11 cellular contexts compared by ENCODE assay signal in genomic region chr1:42737257-42737656, GRCh38. TPM values are rescaled to one million over a fixed set of nuclear protein-coding genes. Genes with fewer than 3 reads are reported as not detected.
A peak's percentile ranks its signal among the peaks of the same experiment; 100 is the strongest.
DNase-seq lines count a peak whose midpoint lies in the region; ATAC-seq and TF ChIP-seq lines count a peak whose summit lies in the region.
"Had no signal": no experiment of that assay in that cellular context is flagged by ENCODE, and none has a peak within 500 bp of the region (broad histone marks: within the 10 kb centered on the region; RNA-seq: fewer than 3 reads in every experiment).

No MANE protein-coding gene starts in this region.

- H3K27ac Mint-ChIP-seq in neural progenitor cell = peak overlapping the region; percentile 22
- no peak overlapping the region; the same call in 1 of the 2 replicates for H3K27ac Mint-ChIP-seq in GM23338
- no peak overlapping the region for H3K27ac Mint-ChIP-seq in nephron progenitor cell
- H3K27ac Mint-ChIP-seq: natural killer cell treated with Interleukin-12 subunit alpha and Interleukin-12 subunit beta and Interleukin-15 and Interleukin-18, amount 100 ng/mL, for 72 hours had no signal

- H3K4me3 ChIP-seq in brain microvascular endothelial cell (ENCODE audit: low read depth, low read length) (no peak overlapping the region), neural progenitor cell (no peak overlapping the region), GM23338 (no peak overlapping the region), smooth muscle cell (no peak overlapping the region)

- H3K9ac ChIP-seq in neural progenitor cell = no peak overlapping the region
- H3K9ac ChIP-seq in smooth muscle cell (ENCODE audit: low read depth) = no peak overlapping the region

- H3K79me2 ChIP-seq in neural progenitor cell (ENCODE audit: low read depth) (no peaks in the 10 kb centered on the region), GM23338 (replicated peaks; ENCODE audit: insufficient read depth) (no peaks in the 10 kb centered on the region), smooth muscle cell (ENCODE audit: low read depth) (no peaks in the 10 kb centered on the region)

- peaks cover 29% of the 10 kb centered on the region for H3K4me1 Mint-ChIP-seq in neural progenitor cell
- peaks cover 35% of the 10 kb centered on the region for H3K4me1 Mint-ChIP-seq in GM23338
- peaks cover 54% of the 10 kb centered on the region for H3K4me1 Mint-ChIP-seq in nephron progenitor cell

- peaks cover 23% of the 10 kb centered on the region for H3F3A ChIP-seq in neural progenitor cell (ENCODE audit: low read depth)
- H3F3A ChIP-seq in GM23338 (replicated peaks; ENCODE audit: low read depth) = no peaks in the 10 kb centered on the region
- H3F3A ChIP-seq in smooth muscle cell (ENCODE audit: low read depth) = peaks cover 7% of the 10 kb centered on the region

- ATAC-seq in GM23338 = no peak
- ATAC-seq: natural killer cell treated with Interleukin-12 subunit alpha and Interleukin-12 subunit beta and Interleukin-15 and Interleukin-18, amount 100 ng/mL, for 72 hours had no signal

- 89% methylated on average over 5 of the region's 5 CpGs for WGBS in smooth muscle cell (ENCODE audit: low lambda C conversion rate)

- H3K27ac ChIP-seq in brain microvascular endothelial cell (no peak overlapping the region), neural progenitor cell (no peak overlapping the region), GM23338 (ENCODE audit: low read depth) (no peak overlapping the region), smooth muscle cell (ENCODE audit: low read depth) (no peak overlapping the region)

- H3K9me2 ChIP-seq in GM23338 (ENCODE audit: insufficient read depth) = no peaks in the 10 kb centered on the region

- H3K36me3 ChIP-seq in brain microvascular endothelial cell (replicated peaks) (no peaks in the 10 kb centered on the region), neural progenitor cell (no peaks in the 10 kb centered on the region), GM23338 (ENCODE audit: insufficient read depth) (no peaks in the 10 kb centered on the region), smooth muscle cell (ENCODE audit: low read depth) (no peaks in the 10 kb centered on the region)

- H3K27me3 ChIP-seq in brain microvascular endothelial cell (replicated peaks) (no peaks in the 10 kb centered on the region), neural progenitor cell (no peaks in the 10 kb centered on the region), GM23338 (ENCODE audit: insufficient read depth) (no peaks in the 10 kb centered on the region), smooth muscle cell (ENCODE audit: low read depth) (no peaks in the 10 kb centered on the region)

- H3K9me3 ChIP-seq in neural progenitor cell (ENCODE audit: low read depth) = no peaks in the 10 kb centered on the region
- H3K9me3 ChIP-seq in smooth muscle cell (replicated peaks; ENCODE audit: low read depth) = no peaks in the 10 kb centered on the region

- H3K4me3 Mint-ChIP-seq in neural progenitor cell (no peak overlapping the region), GM23338 (no peak overlapping the region), nephron progenitor cell (no peak overlapping the region)
- H3K4me3 Mint-ChIP-seq: natural killer cell treated with Interleukin-12 subunit alpha and Interleukin-12 subunit beta and Interleukin-15 and Interleukin-18, amount 100 ng/mL, for 72 hours had no signal

- peaks cover 21% of the 10 kb centered on the region for H3K4me1 ChIP-seq in neural progenitor cell
- peaks cover 22% of the 10 kb centered on the region for H3K4me1 ChIP-seq in GM23338 (ENCODE audit: insufficient read depth)
- H3K4me1 ChIP-seq in smooth muscle cell (ENCODE audit: low read depth) = peaks cover 16% of the 10 kb centered on the region

- H4K20me1 ChIP-seq in neural progenitor cell (ENCODE audit: low read depth) = no peaks in the 10 kb centered on the region
- no peaks in the 10 kb centered on the region for H4K20me1 ChIP-seq in GM23338 (replicated peaks; ENCODE audit: insufficient read depth)
- H4K20me1 ChIP-seq in smooth muscle cell (ENCODE audit: low read depth) = no peaks in the 10 kb centered on the region

- DNase-seq in GM10266 (ENCODE audit: extremely low spot score) (peak; percentile 56), NAMALWA (ENCODE audit: low spot score) (peak; percentile 32), brain microvascular endothelial cell (no peak), neural progenitor cell (ENCODE audit: low spot score) (no peak), GM23338 (ENCODE audit: low spot score) (no peak), nephron progenitor cell (no peak), foreskin melanocyte (no peak), smooth muscle cell (lab: John Stamatoyannopoulos, UW; ENCODE audit: unreplicated experiment) (no peak)
- DNase-seq: activated CD8-positive, alpha-beta memory T cell treated with anti-CD3 and anti-CD28 coated beads, Interleukin-2, amount 50 U/mL, for 48 hours had no signal

- in situ Hi-C loops in brain microvascular endothelial cell (cut with HindIII; ENCODE audit: low pct_ligation_motif_present, low sequenced_read_pairs) = no loop called here

- TF ChIP-seq CTCF in GM10266 (IDR thresholded peaks at IDR 0.05; ENCODE audit: control insufficient read depth, insufficient read depth, low read depth, missing control alignments) (peak; percentile 20), brain microvascular endothelial cell (IDR thresholded peaks at IDR 0.05; ENCODE audit: low read depth, low read length, missing control alignments) (peak; percentile 19), neural progenitor cell (IDR thresholded peaks at IDR 0.05) (no peak), GM23338 (conservative IDR thresholded peaks at IDR 0.05; ENCODE audit: low read depth in 2 of 2) (no peak), nephron progenitor cell (IDR thresholded peaks at IDR 0.05) (no peak), smooth muscle cell (IDR thresholded peaks at IDR 0.05; ENCODE audit: borderline replicate concordance, insufficient read depth, poor library complexity, severe bottlenecking) (no peak)

- H3K27me3 Mint-ChIP-seq in neural progenitor cell (ENCODE audit: insufficient read depth, low read depth) = peaks cover 10% of the 10 kb centered on the region
- peaks cover 12% of the 10 kb centered on the region for H3K27me3 Mint-ChIP-seq in GM23338 (ENCODE audit: insufficient read depth, low read depth, poor library complexity)
- peaks cover 2% of the 10 kb centered on the region for H3K27me3 Mint-ChIP-seq in nephron progenitor cell (ENCODE audit: low read depth, poor library complexity)
- H3K27me3 Mint-ChIP-seq: natural killer cell treated with Interleukin-12 subunit alpha and Interleukin-12 subunit beta and Interleukin-15 and Interleukin-18, amount 100 ng/mL, for 72 hours had no signal

- no peak overlapping the region for H3K4me2 ChIP-seq in neural progenitor cell
- no peak overlapping the region for H3K4me2 ChIP-seq in GM23338
- H3K4me2 ChIP-seq in smooth muscle cell = no peak overlapping the region

- H3K9me3 Mint-ChIP-seq in neural progenitor cell (peaks cover 3% of the 10 kb centered on the region), GM23338 (no peaks in the 10 kb centered on the region), nephron progenitor cell (no peaks in the 10 kb centered on the region)
- H3K9me3 Mint-ChIP-seq: natural killer cell treated with Interleukin-12 subunit alpha and Interleukin-12 subunit beta and Interleukin-15 and Interleukin-18, amount 100 ng/mL, for 72 hours had no signal

- H3K36me3 Mint-ChIP-seq in neural progenitor cell (no peaks in the 10 kb centered on the region), GM23338 (ENCODE audit: low read depth) (peaks cover 2% of the 10 kb centered on the region; the same call in 1 of the 3 replicates), nephron progenitor cell (ENCODE audit: low read depth) (no peaks in the 10 kb centered on the region)
- H3K36me3 Mint-ChIP-seq: natural killer cell treated with Interleukin-12 subunit alpha and Interleukin-12 subunit beta and Interleukin-15 and Interleukin-18, amount 100 ng/mL, for 72 hours had no signal

- H2AFZ ChIP-seq in neural progenitor cell (replicated peaks) (no peak overlapping the region), GM23338 (no peak overlapping the region), smooth muscle cell (ENCODE audit: low read depth) (no peak overlapping the region)

TF ChIP-seq in GM23338, 12 proteins besides CTCF, POLR2A, EP300 and RAD21 (continues in another document):
- no peak for TF ChIP-seq STAT1 (IDR thresholded peaks at IDR 0.05; ENCODE audit: unreplicated experiment)

RNA-seq across cellular contexts. Expression of gene CLDN19, which starts 2.8 kb away (rescaled TPM):
- total RNA-seq in neural progenitor cell (ENCODE audit: low replicate concordance) (0.19 and 2.3 TPM in 2 replicates), smooth muscle cell (0.67 and 1.0 TPM in 2 replicates)
- total RNA-seq in GM23338 (2014; rRNA removed; shearing (Covaris generic)) = 10.8 and 12.8 TPM in 2 replicates
- polyA plus RNA-seq in GM23338 (2016; fragmentation: Nextera tagmentation; extraction: Ambion mirVana) (2.3 and 2.6 TPM in 2 replicates), smooth muscle cell (2.4 and 2.9 TPM in 2 replicates)
- total RNA-seq: endothelial cell of umbilical vein; natural killer cell treated with Interleukin-12 subunit alpha and Interleukin-12 subunit beta and Interleukin-15 and Interleukin-18, amount 100 ng/mL, for 72 hours had no signal
- polyA plus RNA-seq: endothelial cell of umbilical vein had no signal

RNA-seq across cellular contexts. Expression of gene P3H1, which starts 29.6 kb away (rescaled TPM):
- total RNA-seq in neural progenitor cell (ENCODE audit: low replicate concordance) = 54.9 and 77.8 TPM in 2 replicates
- total RNA-seq in GM23338 (2014; rRNA removed; shearing (Covaris generic)) = 67.1 and 75.1 TPM in 2 replicates
- polyA plus RNA-seq in GM23338 (2016; fragmentation: Nextera tagmentation; extraction: Ambion mirVana) = 50.5 and 51.1 TPM in 2 replicates
- total RNA-seq in smooth muscle cell = 256 and 273 TPM in 2 replicates
- 336 and 535 TPM in 2 replicates for polyA plus RNA-seq in smooth muscle cell

RNA-seq across cellular contexts. Expression of gene C1orf50, which starts 29.8 kb away (rescaled TPM):
- total RNA-seq in neural progenitor cell (ENCODE audit: low replicate concordance) (5.3 and 19.0 TPM in 2 replicates), smooth muscle cell (1.8 and 7.3 TPM in 2 replicates)
- total RNA-seq in GM23338 (2014; rRNA removed; shearing (Covaris generic)) = 3.3 and 4.4 TPM in 2 replicates
- polyA plus RNA-seq in GM23338 (2016; fragmentation: Nextera tagmentation; extraction: Ambion mirVana) (4.7 and 5.0 TPM in 2 replicates), smooth muscle cell (9.7 and 11.5 TPM in 2 replicates)

RNA-seq across cellular contexts. Expression of gene TMEM269, which starts 47.5 kb away (rescaled TPM):
- total RNA-seq in neural progenitor cell (ENCODE audit: low replicate concordance) (0.31 and 0.47 TPM in 2 replicates), smooth muscle cell (0.09 and 0.36 TPM in 2 replicates)
- total RNA-seq in GM23338 (2014; rRNA removed; shearing (Covaris generic)) = 0.45 TPM in 1 of 2 replicates, not detected in the other
- polyA plus RNA-seq in GM23338 (2016; fragmentation: Nextera tagmentation; extraction: Ambion mirVana) (0.28 and 0.31 TPM in 2 replicates), smooth muscle cell (0.09 and 0.15 TPM in 2 replicates)
- total RNA-seq: endothelial cell of umbilical vein had no signal

RNA-seq across cellular contexts. Expression of gene YBX1, which starts 55.0 kb away (rescaled TPM):
- total RNA-seq in neural progenitor cell (ENCODE audit: low replicate concordance) (1,302 and 1,610 TPM in 2 replicates), smooth muscle cell (586 and 587 TPM in 2 replicates)
- 1,206 and 1,282 TPM in 2 replicates for total RNA-seq in GM23338 (2014; rRNA removed; shearing (Covaris generic))
- polyA plus RNA-seq in GM23338 (2016; fragmentation: Nextera tagmentation; extraction: Ambion mirVana) (1,441 and 1,488 TPM in 2 replicates), smooth muscle cell (273 and 284 TPM in 2 replicates)

Comparison
In these comparisons a context has a peak if more than half of its experiments do, and no peak if none do; other contexts are left out.
1. DNase-seq: peak in GM10266 (single experiment) and NAMALWA (single experiment); none in brain microvascular endothelial cell (single experiment), neural progenitor cell (single experiment), GM23338 (single experiment), nephron progenitor cell (single experiment), foreskin melanocyte (single experiment) and smooth muscle cell (single experiment).
2. CTCF ChIP-seq: peak in GM10266 (single experiment) and brain microvascular endothelial cell (single experiment); none in neural progenitor cell (single experiment), GM23338 (0 of 2), nephron progenitor cell (single experiment) and smooth muscle cell (single experiment).